1 cellular context compared by ENCODE assay signal in genomic region chr5:9498541-9499497, GRCh38.
TF ChIP-seq lines count a peak whose summit lies in the region.

No MANE protein-coding gene starts in this region.

TF ChIP-seq in HepG2, 621 proteins besides CTCF, POLR2A, EP300 and RAD21 (continued from another document):
- TF ChIP-seq, protein P1, sequence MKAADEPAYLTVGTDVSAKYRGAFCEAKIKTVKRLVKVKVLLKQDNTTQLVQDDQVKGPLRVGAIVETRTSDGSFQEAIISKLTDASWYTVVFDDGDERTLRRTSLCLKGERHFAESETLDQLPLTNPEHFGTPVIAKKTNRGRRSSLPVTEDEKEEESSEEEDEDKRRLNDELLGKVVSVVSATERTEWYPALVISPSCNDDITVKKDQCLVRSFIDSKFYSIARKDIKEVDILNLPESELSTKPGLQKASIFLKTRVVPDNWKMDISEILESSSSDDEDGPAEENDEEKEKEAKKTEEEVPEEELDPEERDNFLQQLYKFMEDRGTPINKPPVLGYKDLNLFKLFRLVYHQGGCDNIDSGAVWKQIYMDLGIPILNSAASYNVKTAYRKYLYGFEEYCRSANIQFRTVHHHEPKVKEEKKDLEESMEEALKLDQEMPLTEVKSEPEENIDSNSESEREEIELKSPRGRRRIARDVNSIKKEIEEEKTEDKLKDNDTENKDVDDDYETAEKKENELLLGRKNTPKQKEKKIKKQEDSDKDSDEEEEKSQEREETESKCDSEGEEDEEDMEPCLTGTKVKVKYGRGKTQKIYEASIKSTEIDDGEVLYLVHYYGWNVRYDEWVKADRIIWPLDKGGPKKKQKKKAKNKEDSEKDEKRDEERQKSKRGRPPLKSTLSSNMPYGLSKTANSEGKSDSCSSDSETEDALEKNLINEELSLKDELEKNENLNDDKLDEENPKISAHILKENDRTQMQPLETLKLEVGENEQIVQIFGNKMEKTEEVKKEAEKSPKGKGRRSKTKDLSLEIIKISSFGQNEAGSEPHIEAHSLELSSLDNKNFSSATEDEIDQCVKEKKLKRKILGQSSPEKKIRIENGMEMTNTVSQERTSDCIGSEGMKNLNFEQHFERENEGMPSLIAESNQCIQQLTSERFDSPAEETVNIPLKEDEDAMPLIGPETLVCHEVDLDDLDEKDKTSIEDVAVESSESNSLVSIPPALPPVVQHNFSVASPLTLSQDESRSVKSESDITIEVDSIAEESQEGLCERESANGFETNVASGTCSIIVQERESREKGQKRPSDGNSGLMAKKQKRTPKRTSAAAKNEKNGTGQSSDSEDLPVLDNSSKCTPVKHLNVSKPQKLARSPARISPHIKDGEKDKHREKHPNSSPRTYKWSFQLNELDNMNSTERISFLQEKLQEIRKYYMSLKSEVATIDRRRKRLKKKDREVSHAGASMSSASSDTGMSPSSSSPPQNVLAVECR (CRISPR knock-in tag; IDR thresholded peaks at IDR 0.05; ENCODE audit: borderline replicate concordance) = no peak
- TF ChIP-seq ZNF556 (CRISPR knock-in tag; IDR thresholded peaks at IDR 0.05; ENCODE audit: borderline replicate concordance) (no peak), NFKBIZ (CRISPR knock-in tag; IDR thresholded peaks at IDR 0.05) (no peak), CHD2 (IDR thresholded peaks at IDR 0.05; ENCODE audit: low read depth, low read length) (no peak), EHMT2 (IDR thresholded peaks at IDR 0.05; ENCODE audit: borderline replicate concordance, low read depth, low read length) (no peak), GZF1 (CRISPR knock-in tag; IDR thresholded peaks at IDR 0.05) (no peak)
